Comparison of ENCODE assay signal across 8 cellular contexts in the genomic region with DNA sequence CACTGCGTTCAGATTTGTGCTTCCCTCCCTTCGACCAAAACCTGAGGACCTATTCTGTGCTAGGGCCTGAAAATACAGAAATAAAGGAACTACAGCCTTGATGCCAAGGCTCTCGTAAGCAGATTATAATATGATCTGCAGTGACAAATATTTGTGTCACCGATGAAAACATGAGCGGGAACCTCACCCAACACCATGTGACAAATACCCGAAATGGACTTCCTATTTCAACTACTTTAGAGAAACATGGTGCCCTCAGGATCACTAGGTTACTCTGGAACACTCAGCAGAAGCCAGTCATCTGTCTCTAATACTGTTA. TPM values are rescaled to one million over a fixed set of nuclear protein-coding genes. Genes with fewer than 3 reads are reported as not detected.
DNase-seq lines count a peak whose midpoint lies in the region; ATAC-seq and TF ChIP-seq lines count a peak whose summit lies in the region.

No MANE protein-coding gene starts in this region.

- H3K4ac ChIP-seq in trophoblast cell (ENCODE audit: low read depth, low read length) = no peak overlapping the region

- H4K20me1 ChIP-seq in SK-N-SH (ENCODE audit: insufficient read depth) (peaks cover 24% of the 10 kb centered on the region), fibroblast of lung (ENCODE audit: control insufficient read depth, extremely low read depth, insufficient read depth, low read length) (no peaks in the 10 kb centered on the region)

- no peaks in the 10 kb centered on the region for H3K27me3 ChIP-seq in SK-N-SH (ENCODE audit: insufficient read depth)
- no peaks in the 10 kb centered on the region for H3K27me3 ChIP-seq in fibroblast of lung (ENCODE audit: control insufficient read depth, insufficient read depth, low read length)
- H3K27me3 ChIP-seq in trophoblast cell (ENCODE audit: insufficient read depth, low read length) = no peaks in the 10 kb centered on the region

- H3K4me2 ChIP-seq in SK-N-SH = peak overlapping the region; percentile 87
- peak overlapping the region; percentile 94 for H3K4me2 ChIP-seq in fibroblast of lung (ENCODE audit: extremely low read depth, insufficient read depth, low read length)
- peak overlapping the region; percentile 95 for H3K4me2 ChIP-seq in trophoblast cell (ENCODE audit: low read length)

- no peak for TF ChIP-seq CTCF in SK-N-SH (IDR thresholded peaks at IDR 0.05)
- TF ChIP-seq CTCF in fibroblast of lung (conservative IDR thresholded peaks at IDR 0.05 in 1 of 2, IDR thresholded peaks at IDR 0.05 in 1 of 2; ENCODE audit: low read depth in 1 of 2, low read length in 2 of 2) = no peak

- H3K9ac ChIP-seq in SK-N-SH (peak overlapping the region; percentile 85; the same call in 1 of the 2 replicates), fibroblast of lung (ENCODE audit: insufficient read depth, low read length) (peak overlapping the region; percentile 60), trophoblast cell (ENCODE audit: low read length) (no peak overlapping the region)

- H4K8ac ChIP-seq in trophoblast cell (ENCODE audit: low read depth, low read length) = peak overlapping the region; percentile 85

- POLR2A ChIA-PET in SK-N-SH (lab: Yijun Ruan, JAX) = interaction anchor here (0.6 to 1.2 kb wide), 2 partner anchors 54 to 66 kb away, joined by 3 read pairs; no protein-coding TSS in a partner anchor

- no peak overlapping the region for H4K91ac ChIP-seq in trophoblast cell (ENCODE audit: low read depth, low read length)

- TF ChIP-seq EP300 in SK-N-SH (IDR thresholded peaks at IDR 0.05; ENCODE audit: borderline replicate concordance in 1 of 2, low read depth in 1 of 2, low read length in 1 of 2) = no peak

- ATAC-seq in SK-N-SH treated with all-trans-retinoic acid at 6 μM for 48 hours = no peak; the same call in 2 of the 3 replicates

- H4K12ac ChIP-seq in trophoblast cell (ENCODE audit: low read depth, low read length) = peak overlapping the region; percentile 78

- H3K79me2 ChIP-seq in SK-N-SH (ENCODE audit: insufficient read depth) = peaks cover 43% of the 10 kb centered on the region
- H3K79me2 ChIP-seq in fibroblast of lung (ENCODE audit: control insufficient read depth, insufficient read depth, low read length) = peaks cover 30% of the 10 kb centered on the region
- H3K79me2 ChIP-seq in trophoblast cell (ENCODE audit: control insufficient read depth, insufficient read depth, low read length, poor library complexity) = peaks cover 7% of the 10 kb centered on the region

- H3K9me3 ChIP-seq in SK-N-SH (no peaks in the 10 kb centered on the region), fibroblast of lung (ENCODE audit: control insufficient read depth, insufficient read depth, low read depth, low read length) (no peaks in the 10 kb centered on the region), trophoblast cell (ENCODE audit: insufficient read depth, low read depth, low read length) (peaks cover 1% of the 10 kb centered on the region)

- no peak overlapping the region for H2BK12ac ChIP-seq in trophoblast cell (ENCODE audit: low read length)

- peak overlapping the region; percentile 51 to 78; a peak in 3 of 4 replicates for H3K27ac ChIP-seq in SK-N-SH (ENCODE audit: low read depth in 2 of 2, low read length in 1 of 2)
- H3K27ac ChIP-seq in fibroblast of lung (ENCODE audit: insufficient read depth, low read length) = peak overlapping the region; percentile 78
- H3K27ac ChIP-seq in trophoblast cell (ENCODE audit: low read depth, low read length) = no peak overlapping the region

- no peak overlapping the region for H2BK120ac ChIP-seq in trophoblast cell (ENCODE audit: insufficient read depth, low read length, poor library complexity)

- no peak for TF ChIP-seq RAD21 in SK-N-SH (IDR thresholded peaks at IDR 0.05; ENCODE audit: low read length)

- H3K23ac ChIP-seq in trophoblast cell (ENCODE audit: low read length) = no peak overlapping the region

- H3K4me1 ChIP-seq in SK-N-SH (ENCODE audit: control insufficient read depth in 1 of 2, insufficient read depth in 2 of 2, low read depth in 1 of 2, low read length in 1 of 2) (peaks cover 5 to 19% of the 10 kb centered on the region in 2 experiments; a peak in 3 of 4 replicates), fibroblast of lung (ENCODE audit: control insufficient read depth, extremely low read depth, insufficient read depth, low read length) (no peaks in the 10 kb centered on the region), trophoblast cell (ENCODE audit: control insufficient read depth in 1 of 2, insufficient read depth in 2 of 2, low read length in 2 of 2) (peaks cover 0 to 10% of the 10 kb centered on the region in 2 experiments)

- H3K4me3 ChIP-seq in SK-N-SH (ENCODE audit: low read depth in 2 of 2, low read length in 1 of 2) = peak overlapping the region; percentile 67 to 98
- H3K4me3 ChIP-seq in fibroblast of lung (replicated peaks in 1 of 4; ENCODE audit: control extremely low read depth in 1 of 4, insufficient read depth in 1 of 4, low read depth in 3 of 4, low read length in 4 of 4) = peak overlapping the region; percentile 82 to 87 (median 84)
- H3K4me3 ChIP-seq in trophoblast cell (ENCODE audit: low read depth, low read length) = peak overlapping the region; percentile 96

- DNase-seq in SK-N-SH (no peak), SW480 (ENCODE audit: low spot score) (peak; percentile 33), fibroblast of lung (ENCODE audit: low read depth in 2 of 2) (no peak), trophoblast cell (peak in 1 of 2 donors; percentile 29), OCI-M2 (lab: John Stamatoyannopoulos, UW; ENCODE audit: unreplicated experiment) (no peak), DMS 273 treated with DMSO at 0.1 percent for 48 hours (lab: John Stamatoyannopoulos, UW) (no peak)
- DNase-seq in stimulated activated CD4-positive, alpha-beta T cell treated with anti-CD3 and anti-CD28 coated beads, Interleukin-12 subunit alpha, Interleukin-12 subunit beta, amount 100 ng/mL, for 4 hours = no peak

- no peaks in the 10 kb centered on the region for H3K9me2 ChIP-seq in SK-N-SH

- H3F3A ChIP-seq in SK-N-SH (replicated peaks; ENCODE audit: insufficient read depth) = no peaks in the 10 kb centered on the region

- peaks cover 22 to 23% of the 10 kb centered on the region in 2 experiments for H3K36me3 ChIP-seq in SK-N-SH (replicated peaks in 1 of 2; ENCODE audit: control insufficient read depth in 1 of 2, insufficient read depth in 2 of 2, low read length in 1 of 2)
- H3K36me3 ChIP-seq in fibroblast of lung (ENCODE audit: control insufficient read depth, insufficient read depth, low read length) = no peaks in the 10 kb centered on the region
- peaks cover 0 to 2% of the 10 kb centered on the region in 2 experiments for H3K36me3 ChIP-seq in trophoblast cell (ENCODE audit: control insufficient read depth in 1 of 2, insufficient read depth in 2 of 2, low read length in 2 of 2)

- no peak overlapping the region for H3K14ac ChIP-seq in trophoblast cell (ENCODE audit: low read length)

- CTCF ChIA-PET in SK-N-SH (lab: Yijun Ruan, JAX) = interaction anchor here (1.6 to 14.6 kb wide), 3 partner anchors 18 to 103 kb away, joined by 3 to 139 read pairs (median 112); no protein-coding TSS in a partner anchor

- no peak overlapping the region for H2BK5ac ChIP-seq in trophoblast cell (ENCODE audit: low read depth, low read length, poor library complexity)

- H2AFZ ChIP-seq in SK-N-SH (ENCODE audit: low read depth) (peak overlapping the region; percentile 97), fibroblast of lung (ENCODE audit: low read length) (peak overlapping the region; percentile 100), trophoblast cell (ENCODE audit: insufficient read depth, low read length, poor library complexity) (peak overlapping the region; percentile 84)

- 14% methylated on average over 6 of the region's 6 CpGs for WGBS in SK-N-SH (ENCODE audit: low lambda C conversion rate)
- WGBS in trophoblast cell (ENCODE audit: extremely low coverage, insufficient coverage, insufficient read length) = no CpG with 5 or more reads among the region's 6 CpGs

- H3K79me1 ChIP-seq in trophoblast cell (ENCODE audit: low read length) = peaks cover 8% of the 10 kb centered on the region

- H3K18ac ChIP-seq in trophoblast cell (ENCODE audit: low read length) = no peak overlapping the region

- no peak overlapping the region for H2AK5ac ChIP-seq in trophoblast cell (ENCODE audit: low read length)

TF ChIP-seq in SK-N-SH, 30 proteins besides CTCF, POLR2A, EP300 and RAD21 (continues in another document):
- TF ChIP-seq NFIC (IDR thresholded peaks at IDR 0.05; ENCODE audit: borderline replicate concordance) = no peak
- no peak for TF ChIP-seq POLR2AphosphoS5 (IDR thresholded peaks at IDR 0.05; ENCODE audit: low read depth, low read length)
- TF ChIP-seq MEF2A (IDR thresholded peaks at IDR 0.05; ENCODE audit: borderline replicate concordance, low read depth) = no peak
- TF ChIP-seq YY1 (IDR thresholded peaks at IDR 0.05; ENCODE audit: low read depth) = no peak
- no peak for TF ChIP-seq RCOR1 (IDR thresholded peaks at IDR 0.05; ENCODE audit: low read length)
- no peak for TF ChIP-seq SMC3 (IDR thresholded peaks at IDR 0.05; ENCODE audit: low read depth, low read length)

TF ChIP-seq in SK-N-SH treated with all-trans-retinoic acid at 6 μM for 48 hours, 23 proteins besides CTCF, POLR2A, EP300 and RAD21 (continues in another document):
- TF ChIP-seq, protein P1, sequence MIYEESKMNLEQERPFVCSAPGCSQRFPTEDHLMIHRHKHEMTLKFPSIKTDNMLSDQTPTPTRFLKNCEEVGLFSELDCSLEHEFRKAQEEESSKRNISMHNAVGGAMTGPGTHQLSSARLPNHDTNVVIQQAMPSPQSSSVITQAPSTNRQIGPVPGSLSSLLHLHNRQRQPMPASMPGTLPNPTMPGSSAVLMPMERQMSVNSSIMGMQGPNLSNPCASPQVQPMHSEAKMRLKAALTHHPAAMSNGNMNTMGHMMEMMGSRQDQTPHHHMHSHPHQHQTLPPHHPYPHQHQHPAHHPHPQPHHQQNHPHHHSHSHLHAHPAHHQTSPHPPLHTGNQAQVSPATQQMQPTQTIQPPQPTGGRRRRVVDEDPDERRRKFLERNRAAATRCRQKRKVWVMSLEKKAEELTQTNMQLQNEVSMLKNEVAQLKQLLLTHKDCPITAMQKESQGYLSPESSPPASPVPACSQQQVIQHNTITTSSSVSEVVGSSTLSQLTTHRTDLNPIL (CRISPR knock-in tag; IDR thresholded peaks at IDR 0.05; ENCODE audit: low read depth) = no peak
- TF ChIP-seq RARB (CRISPR knock-in tag; IDR thresholded peaks at IDR 0.05) = no peak

RNA-seq across cellular contexts. Expression of a gene that starts 0.5 kb away (rescaled TPM):
- polyA plus RNA-seq in SK-N-SH (2012; rRNA removed) = 96.4 and 114 TPM in 2 replicates
- polyA plus RNA-seq in SK-N-SH (2012; cell fraction: cytosol; rRNA removed) = 141 and 168 TPM in 2 replicates
- polyA plus RNA-seq in SK-N-SH (2012; cell fraction: nucleus; rRNA removed) = 41.4 and 66.9 TPM in 2 replicates
- 76.3 and 106 TPM in 2 replicates for total RNA-seq in fibroblast of lung
- 221 and 257 TPM in 2 replicates for polyA plus RNA-seq in fibroblast of lung
- polyA plus RNA-seq in fibroblast of lung (2012) = 146 and 156 TPM in 2 replicates
- polyA minus RNA-seq in fibroblast of lung (ENCODE audit: low replicate concordance) = 82.6 and 100 TPM in 2 replicates
- 103 and 104 TPM in 2 replicates for polyA plus RNA-seq in trophoblast cell (2013)

RNA-seq across cellular contexts. Expression of a gene that starts 13.5 kb away (rescaled TPM):
- polyA plus RNA-seq in SK-N-SH (2012; rRNA removed) (6.0 and 7.3 TPM in 2 replicates), fibroblast of lung (10.3 and 16.6 TPM in 2 replicates)
- 4.2 and 5.0 TPM in 2 replicates for polyA plus RNA-seq in SK-N-SH (2012; cell fraction: cytosol; rRNA removed)
- polyA plus RNA-seq in SK-N-SH (2012; cell fraction: nucleus; rRNA removed) = 12.1 and 14.3 TPM in 2 replicates
- 10.3 and 18.8 TPM in 2 replicates for total RNA-seq in fibroblast of lung
- 5.1 and 10.6 TPM in 2 replicates for polyA plus RNA-seq in fibroblast of lung (2012)
- polyA minus RNA-seq in fibroblast of lung (ENCODE audit: low replicate concordance) = 13.4 and 19.8 TPM in 2 replicates
- polyA plus RNA-seq in trophoblast cell (2013) = 1.4 and 1.5 TPM in 2 replicates
